Comparison of ENCODE assay signal across 30 cellular contexts in the genomic region with DNA sequence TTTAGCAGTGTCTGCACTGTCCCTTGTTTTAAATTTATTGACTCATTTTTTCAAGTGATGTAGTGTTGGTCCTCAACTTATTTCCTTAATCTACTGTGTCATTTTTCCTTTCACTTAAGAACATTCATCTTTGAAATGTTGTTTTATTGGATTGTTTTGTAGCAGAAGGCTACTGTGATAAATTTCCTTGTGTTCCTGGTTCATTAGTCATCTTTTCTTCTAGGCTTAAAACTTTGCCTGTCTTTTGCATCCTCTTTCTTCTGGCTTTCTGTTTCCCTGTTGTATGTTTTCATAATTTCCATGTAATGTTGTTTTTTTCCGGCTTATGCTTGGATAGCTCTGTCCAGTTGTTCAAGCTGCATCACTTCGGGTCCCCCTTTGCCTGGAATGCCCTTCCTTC.
A peak's percentile ranks its signal among the peaks of the same experiment; 100 is the strongest.
DNase-seq lines count a peak whose midpoint lies in the region; ATAC-seq and TF ChIP-seq lines count a peak whose summit lies in the region.
"Had no signal": no experiment of that assay in that cellular context is flagged by ENCODE, and none has a peak within 500 bp of the region (broad histone marks: within the 10 kb centered on the region; RNA-seq: fewer than 3 reads in every experiment).

No MANE protein-coding gene starts in this region.

- DNase-seq in GM03348 (ENCODE audit: low spot score): peak; percentile 36
- DNase-seq in ascending aorta (ENCODE audit: low spot score in 2 of 2): no peak
- DNase-seq in fibroblast of villous mesenchyme (ENCODE audit: low read depth): peak; percentile 50
- DNase-seq in stromal cell of bone marrow (ENCODE audit: low read depth): peak; percentile 20
- DNase-seq in NCI-H187 treated with DMSO at 0.1 percent for 48 hours (lab: John Stamatoyannopoulos, UW): no peak
- DNase-seq in ecto neural progenitor cell (ENCODE audit: low spot score): no peak
- DNase-seq: activated CD4-positive, alpha-beta T cell treated with anti-CD3 and anti-CD28 coated beads, Interleukin-2, amount 10 ng/mL, durations not matched to agents 7 days and 5 days; activated naive CD4-positive, alpha-beta T cell; activated T-cell treated with anti-CD3 and anti-CD28 coated beads, Interleukin-2, amount 50 U/mL, for 4 hours; C1 segment of cervical spinal cord; Caco-2; DMS79 treated with DMSO at 0.1 percent for 48 hours; effector memory CD8-positive, alpha-beta T cell; gastrocnemius medialis; hippocampal formation; immature natural killer cell; left ventricle myocardium inferior; NCI-H146; NCI-H2171 treated with DMSO at 0.1 percent for 48 hours; NCI-H524; nucleus accumbens; PC-9; SHP77; small intestine; stimulated activated CD4-positive, alpha-beta T cell treated with anti-CD3 and anti-CD28 coated beads, Interleukin-2, amount 100 ng/mL, for 24 hours; T1000; transverse colon had no signal

- H3K4me3 ChIP-seq in ascending aorta (no peak overlapping the region), fibroblast of villous mesenchyme (ENCODE audit: low read depth, low read length) (no peak overlapping the region)
- H3K4me3 ChIP-seq: gastrocnemius medialis, left ventricle myocardium inferior, PC-9, transverse colon had no signal

- peak overlapping the region; percentile 72 to 79 for H3K27ac ChIP-seq in ascending aorta
- H3K27ac ChIP-seq: gastrocnemius medialis, KMS-11, left ventricle myocardium inferior, PC-9, transverse colon had no signal

- H3K9me3 ChIP-seq in ascending aorta: no peaks in the 10 kb centered on the region
- H3K9me3 ChIP-seq: Caco-2, gastrocnemius medialis, left ventricle myocardium inferior, transverse colon had no signal

- peaks cover 6 to 8% of the 10 kb centered on the region in 2 donors for H3K36me3 ChIP-seq in ascending aorta
- H3K36me3 ChIP-seq: gastrocnemius medialis, left ventricle myocardium inferior, transverse colon had no signal

- TF ChIP-seq CTCF in ascending aorta (IDR thresholded peaks at IDR 0.05): no peak
- TF ChIP-seq CTCF in fibroblast of villous mesenchyme (IDR thresholded peaks at IDR 0.05; ENCODE audit: insufficient read depth, low read depth, low read length): no peak

- intact Hi-C loops in ascending aorta (cut with DNase I): no loop called here

- no peak for ATAC-seq in HG03571 (IDR thresholded peaks at IDR 0.05; ENCODE audit: unreplicated experiment)
- ATAC-seq: activated T-cell treated with anti-CD3 and anti-CD28 coated beads, Interleukin-2, amount 50 U/mL, for 4 hours; effector memory CD8-positive, alpha-beta T cell; gastrocnemius medialis; WTC11 had no signal

- peaks cover 17 to 42% of the 10 kb centered on the region in 2 donors for H3K4me1 ChIP-seq in ascending aorta
- H3K4me1 ChIP-seq: Caco-2, gastrocnemius medialis, transverse colon had no signal

- H3K27me3 ChIP-seq in ascending aorta: no peaks in the 10 kb centered on the region
- H3K27me3 ChIP-seq: gastrocnemius medialis, transverse colon had no signal

Comparison
In these comparisons a context has a peak if more than half of its experiments do, and no peak if none do; other contexts are left out.
1. DNase-seq: peak in GM03348 (single experiment), fibroblast of villous mesenchyme (single experiment) and stromal cell of bone marrow (single experiment); none in ascending aorta (0 of 2), NCI-H187 treated with DMSO at 0.1 percent for 48 hours (single experiment) and ecto neural progenitor cell (single experiment).